In genomic region chr7:141702047-141702567, GRCh38 we compare ENCODE assay signal across 8 cellular contexts. TPM values are rescaled to one million over a fixed set of nuclear protein-coding genes. Genes with fewer than 3 reads are reported as not detected.
A peak's percentile ranks its signal among the peaks of the same experiment; 100 is the strongest.
DNase-seq lines count a peak whose midpoint lies in the region; ATAC-seq and TF ChIP-seq lines count a peak whose summit lies in the region.

DENND11 (minus strand) TSS chr7:141702166; CDS start chr7:141702153, 13 bp downstream.

- no peaks in the 10 kb centered on the region for H3K27me3 ChIP-seq in esophagus squamous epithelium
- no peaks in the 10 kb centered on the region for H3K27me3 ChIP-seq in naive thymus-derived CD4-positive, alpha-beta T cell (ENCODE audit: control insufficient read depth in 2 of 2, insufficient read depth in 2 of 2, low read length in 2 of 2)

- POLR2A ChIA-PET in naive thymus-derived CD4-positive, alpha-beta T cell (lab: Charles Lee), result interaction anchor here (0.6 to 4.0 kb wide), 2 partner anchors 32 to 36 kb away, joined by 3 to 59 read pairs; partner anchors contain the start of gene SSBP1

- ATAC-seq in Right ventricle myocardium inferior (peak; percentile 78), HG02938 (IDR thresholded peaks at IDR 0.05; ENCODE audit: unreplicated experiment) (peak; percentile 63)
- peak; percentile 84 for ATAC-seq in naive thymus-derived CD4-positive, alpha-beta T cell
- peak; percentile 80 for ATAC-seq in stimulated activated naive CD8-positive, alpha-beta T cell treated with anti-CD3 and anti-CD28 coated beads, Interleukin-15, amount 100 ng/mL, for 72 hours

- no peaks in the 10 kb centered on the region for H3K36me3 ChIP-seq in esophagus squamous epithelium
- H3K36me3 ChIP-seq in naive thymus-derived CD4-positive, alpha-beta T cell (ENCODE audit: control insufficient read depth in 2 of 3, insufficient read depth in 3 of 3, low read length in 3 of 3), result no peaks in the 10 kb centered on the region

- peaks cover under 1 to 86% (median 21%) of the 10 kb centered on the region in 3 donors for H3K4me1 ChIP-seq in esophagus squamous epithelium
- peaks cover 7 to 19% of the 10 kb centered on the region in 2 donors for H3K4me1 ChIP-seq in naive thymus-derived CD4-positive, alpha-beta T cell (ENCODE audit: control insufficient read depth in 2 of 2, insufficient read depth in 2 of 2, low read length in 2 of 2)

- intact Hi-C loops in Right ventricle myocardium inferior (cut with DNase I) (loop anchor here (10.0 kb wide), 1 partner anchor 47 kb away; no protein-coding TSS in a partner anchor), cardiac septum (cut with DNase I) (loop anchor here (5.0 kb wide), 1 partner anchor 35 kb away; the partner anchor contains the start of gene SSBP1), esophagus squamous epithelium (cut with DNase I) (no loop called here)
- intact Hi-C loops in naive thymus-derived CD4-positive, alpha-beta T cell (cut with micrococcal nuclease), result loop anchor here in 1 of 2 donors (1.0 to 5.0 kb wide), 3 partner anchors 9 to 1223 kb away; partner anchors contain the start of genes BRAF and MKRN1

- H3K9me3 Mint-ChIP-seq in naive thymus-derived CD4-positive, alpha-beta T cell, result no peaks in the 10 kb centered on the region
- no peaks in the 10 kb centered on the region for H3K9me3 Mint-ChIP-seq in stimulated activated naive CD8-positive, alpha-beta T cell treated with anti-CD3 and anti-CD28 coated beads, Interleukin-15, amount 100 ng/mL, for 72 hours

- H3K4me1 Mint-ChIP-seq in naive thymus-derived CD4-positive, alpha-beta T cell, result peaks cover 39 to 51% (median 45%) of the 10 kb centered on the region in 7 donors
- H3K4me1 Mint-ChIP-seq in stimulated activated naive CD8-positive, alpha-beta T cell treated with anti-CD3 and anti-CD28 coated beads, Interleukin-15, amount 100 ng/mL, for 72 hours, result peaks cover 46% of the 10 kb centered on the region

- DNase-seq in Right ventricle myocardium inferior (ENCODE audit: missing footprints) (peak; percentile 78), cardiac septum (ENCODE audit: low spot score) (no peak), NCI-H526 (lab: John Stamatoyannopoulos, UW) (peak; percentile 41 to 92), activated T-cell treated with anti-CD3 and anti-CD28 coated beads for 48 hours (ENCODE audit: low read depth) (peak; percentile 49), esophagus squamous epithelium (lab: John Stamatoyannopoulos, UW) (no peak)
- DNase-seq in naive thymus-derived CD4-positive, alpha-beta T cell, result peak; percentile 24 to 71 (median 52)
- peak; percentile 48 to 56 for DNase-seq in stimulated activated naive CD8-positive, alpha-beta T cell treated with anti-CD3 and anti-CD28 coated beads, Interleukin-15, amount 100 ng/mL, for 72 hours

- whole genome bisulfite sequencing in esophagus squamous epithelium, 2 donors, result 0 to 1% methylated on average over 3 to 19 of the region's 62 CpGs

- H3K27ac Mint-ChIP-seq in naive thymus-derived CD4-positive, alpha-beta T cell, result peak within 1 kb of the TSS; percentile 77 to 98 (median 91)
- H3K27ac Mint-ChIP-seq in stimulated activated naive CD8-positive, alpha-beta T cell treated with anti-CD3 and anti-CD28 coated beads, Interleukin-15, amount 100 ng/mL, for 72 hours, result peak within 1 kb of the TSS; percentile 16 to 77

- H3K27ac ChIP-seq in esophagus squamous epithelium, result peak within 1 kb of the TSS; percentile 82 to 92 (median 88)
- H3K27ac ChIP-seq in naive thymus-derived CD4-positive, alpha-beta T cell (ENCODE audit: low read depth, low read length), result peak within 1 kb of the TSS; percentile 90

- H3K4me3 Mint-ChIP-seq in naive thymus-derived CD4-positive, alpha-beta T cell, result peak within 1 kb of the TSS; percentile 80 to 95 (median 88)
- H3K4me3 Mint-ChIP-seq in stimulated activated naive CD8-positive, alpha-beta T cell treated with anti-CD3 and anti-CD28 coated beads, Interleukin-15, amount 100 ng/mL, for 72 hours, result peak within 1 kb of the TSS; percentile 74 to 80

- H3K36me3 Mint-ChIP-seq in naive thymus-derived CD4-positive, alpha-beta T cell, result peaks cover 0 to 10% (median 0%) of the 10 kb centered on the region in 5 donors

- CTCF ChIA-PET in naive thymus-derived CD4-positive, alpha-beta T cell (lab: Charles Lee), result interaction anchor here (1.6 to 2.7 kb wide), 2 partner anchors 36 to 47 kb away, joined by 5 to 19 read pairs; partner anchors contain the start of gene SSBP1

- no peak for TF ChIP-seq CTCF in esophagus squamous epithelium (IDR thresholded peaks at IDR 0.05)

- H3K4me3 ChIP-seq in esophagus squamous epithelium, result peak within 1 kb of the TSS; percentile 76 to 99 (median 87)
- peak within 1 kb of the TSS; percentile 77 for H3K4me3 ChIP-seq in naive thymus-derived CD4-positive, alpha-beta T cell (ENCODE audit: low read length)

- no peaks in the 10 kb centered on the region for H3K9me3 ChIP-seq in esophagus squamous epithelium
- no peaks in the 10 kb centered on the region for H3K9me3 ChIP-seq in naive thymus-derived CD4-positive, alpha-beta T cell (ENCODE audit: control insufficient read depth in 2 of 3, low read length in 3 of 3)

- TF ChIP-seq POLR2A in esophagus squamous epithelium (IDR thresholded peaks at IDR 0.05), result no peak

- peaks cover 0 to 16% (median 0%) of the 10 kb centered on the region in 5 donors for H3K27me3 Mint-ChIP-seq in naive thymus-derived CD4-positive, alpha-beta T cell
- peaks cover 9% of the 10 kb centered on the region for H3K27me3 Mint-ChIP-seq in stimulated activated naive CD8-positive, alpha-beta T cell treated with anti-CD3 and anti-CD28 coated beads, Interleukin-15, amount 100 ng/mL, for 72 hours

RNA-seq across cellular contexts. Expression of gene DENND11, which starts in this region (rescaled TPM):
- 9.1 TPM for total RNA-seq in Right ventricle myocardium inferior
- total RNA-seq in cardiac septum, result 8.7 TPM
- total RNA-seq in esophagus squamous epithelium, result 10 to 100 TPM; 11.8 to 28.6 (median 14.2) TPM
- total RNA-seq in naive thymus-derived CD4-positive, alpha-beta T cell, result 10 to 100 TPM; 40.7 to 77.9 (median 53.6) TPM
- 10 to 100 TPM; 15.1 to 19.4 TPM for polyA plus RNA-seq in naive thymus-derived CD4-positive, alpha-beta T cell

Comparison
In these comparisons a context has a peak if more than half of its experiments do, and no peak if none do; other contexts are left out.
1. DNase-seq: peak in Right ventricle myocardium inferior (single experiment), NCI-H526 (2 of 2), activated T-cell treated with anti-CD3 and anti-CD28 coated beads for 48 hours (single experiment), naive thymus-derived CD4-positive, alpha-beta T cell (9 of 9) and stimulated activated naive CD8-positive, alpha-beta T cell treated with anti-CD3 and anti-CD28 coated beads, Interleukin-15, amount 100 ng/mL, for 72 hours (2 of 2); none in cardiac septum (single experiment) and esophagus squamous epithelium (single experiment).
2. Peak in every context shown above with its lines, with median percentiles within 50 percentile points of each other: ATAC-seq.